ENCODE assay signal across 3 cellular contexts in genomic region chr10:112249722-112250121, GRCh38.
TF ChIP-seq lines count a peak whose summit lies in the region.

No MANE protein-coding gene starts in this region.

TF ChIP-seq in HepG2, 621 proteins besides CTCF, POLR2A, EP300 and RAD21:
- TF ChIP-seq, protein P1, sequence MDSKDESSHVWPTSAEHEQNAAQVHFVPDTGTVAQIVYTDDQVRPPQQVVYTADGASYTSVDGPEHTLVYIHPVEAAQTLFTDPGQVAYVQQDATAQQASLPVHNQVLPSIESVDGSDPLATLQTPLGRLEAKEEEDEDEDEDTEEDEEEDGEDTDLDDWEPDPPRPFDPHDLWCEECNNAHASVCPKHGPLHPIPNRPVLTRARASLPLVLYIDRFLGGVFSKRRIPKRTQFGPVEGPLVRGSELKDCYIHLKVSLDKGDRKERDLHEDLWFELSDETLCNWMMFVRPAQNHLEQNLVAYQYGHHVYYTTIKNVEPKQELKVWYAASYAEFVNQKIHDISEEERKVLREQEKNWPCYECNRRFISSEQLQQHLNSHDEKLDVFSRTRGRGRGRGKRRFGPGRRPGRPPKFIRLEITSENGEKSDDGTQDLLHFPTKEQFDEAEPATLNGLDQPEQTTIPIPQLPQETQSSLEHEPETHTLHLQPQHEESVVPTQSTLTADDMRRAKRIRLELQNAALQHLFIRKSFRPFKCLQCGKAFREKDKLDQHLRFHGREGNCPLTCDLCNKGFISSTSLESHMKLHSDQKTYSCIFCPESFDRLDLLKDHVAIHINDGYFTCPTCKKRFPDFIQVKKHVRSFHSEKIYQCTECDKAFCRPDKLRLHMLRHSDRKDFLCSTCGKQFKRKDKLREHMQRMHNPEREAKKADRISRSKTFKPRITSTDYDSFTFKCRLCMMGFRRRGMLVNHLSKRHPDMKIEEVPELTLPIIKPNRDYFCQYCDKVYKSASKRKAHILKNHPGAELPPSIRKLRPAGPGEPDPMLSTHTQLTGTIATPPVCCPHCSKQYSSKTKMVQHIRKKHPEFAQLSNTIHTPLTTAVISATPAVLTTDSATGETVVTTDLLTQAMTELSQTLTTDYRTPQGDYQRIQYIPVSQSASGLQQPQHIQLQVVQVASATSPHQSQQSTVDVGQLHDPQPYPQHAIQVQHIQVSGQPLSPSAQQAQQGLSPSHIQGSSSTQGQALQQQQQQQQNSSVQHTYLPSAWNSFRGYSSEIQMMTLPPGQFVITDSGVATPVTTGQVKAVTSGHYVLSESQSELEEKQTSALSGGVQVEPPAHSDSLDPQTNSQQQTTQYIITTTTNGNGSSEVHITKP (CRISPR knock-in tag; IDR thresholded peaks at IDR 0.05; ENCODE audit: low read depth): no peak
- TF ChIP-seq NR1H2 (CRISPR knock-in tag; IDR thresholded peaks at IDR 0.05; ENCODE audit: borderline replicate concordance, low read depth) (no peak), ZNF383 (CRISPR knock-in tag; IDR thresholded peaks at IDR 0.05; ENCODE audit: borderline replicate concordance) (no peak), TBX2 (CRISPR knock-in tag; IDR thresholded peaks at IDR 0.05; ENCODE audit: borderline replicate concordance) (no peak), CBX5 (CRISPR knock-in tag; IDR thresholded peaks at IDR 0.05; ENCODE audit: borderline replicate concordance) (no peak), SETDB1 (CRISPR knock-in tag; IDR thresholded peaks at IDR 0.05; ENCODE audit: borderline replicate concordance) (peak; percentile 50; the same call in 1 of the 2 replicates)
- TF ChIP-seq, protein P2, sequence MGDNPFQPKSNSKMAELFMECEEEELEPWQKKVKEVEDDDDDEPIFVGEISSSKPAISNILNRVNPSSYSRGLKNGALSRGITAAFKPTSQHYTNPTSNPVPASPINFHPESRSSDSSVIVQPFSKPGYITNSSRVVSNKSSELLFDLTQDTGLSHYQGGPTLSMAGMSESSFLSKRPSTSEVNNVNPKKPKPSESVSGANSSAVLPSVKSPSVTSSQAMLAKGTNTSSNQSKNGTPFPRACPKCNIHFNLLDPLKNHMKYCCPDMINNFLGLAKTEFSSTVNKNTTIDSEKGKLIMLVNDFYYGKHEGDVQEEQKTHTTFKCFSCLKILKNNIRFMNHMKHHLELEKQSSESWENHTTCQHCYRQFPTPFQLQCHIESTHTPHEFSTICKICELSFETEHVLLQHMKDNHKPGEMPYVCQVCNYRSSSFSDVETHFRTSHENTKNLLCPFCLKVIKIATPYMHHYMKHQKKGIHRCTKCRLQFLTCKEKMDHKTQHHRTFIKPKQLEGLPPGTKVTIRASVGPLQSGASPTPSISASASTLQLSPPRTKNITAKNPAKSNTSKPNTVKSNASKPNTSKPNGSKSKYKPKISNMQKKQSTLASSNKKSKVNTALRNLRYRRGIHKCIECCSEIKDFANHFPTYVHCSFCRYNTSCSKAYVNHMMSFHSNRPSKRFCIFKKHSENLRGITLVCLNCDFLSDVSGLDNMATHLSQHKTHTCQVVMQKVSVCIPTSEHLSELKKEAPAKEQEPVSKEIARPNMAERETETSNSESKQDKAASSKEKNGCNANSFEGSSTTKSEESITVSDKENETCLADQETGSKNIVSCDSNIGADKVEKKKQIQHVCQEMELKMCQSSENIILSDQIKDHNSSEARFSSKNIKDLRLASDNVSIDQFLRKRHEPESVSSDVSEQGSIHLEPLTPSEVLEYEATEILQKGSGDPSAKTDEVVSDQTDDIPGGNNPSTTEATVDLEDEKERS (CRISPR knock-in tag; IDR thresholded peaks at IDR 0.05): 0 out of 2 replicates have a peak, but pooled peaks have one; percentile 46

TF ChIP-seq in HCT116, 20 proteins besides CTCF, POLR2A, EP300 and RAD21:
- TF ChIP-seq ATF3 (IDR thresholded peaks at IDR 0.05) (no peak), EGR1 (IDR thresholded peaks at IDR 0.05; ENCODE audit: low read depth) (no peak), ZFX (IDR thresholded peaks at IDR 0.05) (no peak), CBX3 (IDR thresholded peaks at IDR 0.05; ENCODE audit: low read depth) (peak; percentile 92), POLR2AphosphoS5 (IDR thresholded peaks at IDR 0.05; ENCODE audit: low read depth, low read length) (no peak), TCF7L2 (IDR thresholded peaks at IDR 0.05; ENCODE audit: borderline replicate concordance, extremely low read depth, insufficient read depth, insufficient read length) (no peak), YY1 (IDR thresholded peaks at IDR 0.05; ENCODE audit: extremely low read depth, insufficient replicate concordance, low read depth, low read length) (no peak)
TF ChIP-seq in HCT116: peak in this region for 1.

TF ChIP-seq in HEK293, 187 proteins besides CTCF, POLR2A, EP300 and RAD21:
- TF ChIP-seq ZFP3 (tag by site-specific recombination; IDR thresholded peaks at IDR 0.05; ENCODE audit: low read depth): no peak
- TF ChIP-seq ZNF423 (tag by site-specific recombination; IDR thresholded peaks at IDR 0.05): no peak
- TF ChIP-seq SETDB1 (IDR thresholded peaks at IDR 0.05; ENCODE audit: insufficient read length, low read length): peak; percentile 77
